ENCODE assay signal across 1 cellular context in genomic region chr9:92147030-92147853, GRCh38.
TF ChIP-seq lines count a peak whose summit lies in the region.

No MANE protein-coding gene starts in this region.

TF ChIP-seq in K562, 482 proteins besides CTCF, POLR2A, EP300 and RAD21 (continued from another document and continues in another):
- TF ChIP-seq ID3 (CRISPR knock-in tag; IDR thresholded peaks at IDR 0.05) (no peak), ID3 (tag; IDR thresholded peaks at IDR 0.05) (no peak), EHMT2 (IDR thresholded peaks at IDR 0.05) (peak; percentile 91), SIN3B (IDR thresholded peaks at IDR 0.05; ENCODE audit: low read depth) (no peak), ZNF316 (IDR thresholded peaks at IDR 0.05) (peak; percentile 85), ZNF253 (CRISPR knock-in tag; conservative IDR thresholded peaks at IDR 0.05) (no peak), JUN (IDR thresholded peaks at IDR 0.05; ENCODE audit: borderline replicate concordance, low read depth, low read length) (no peak), JUN (CRISPR knock-in tag; IDR thresholded peaks at IDR 0.05; ENCODE audit: borderline replicate concordance) (no peak), NCOA4 (IDR thresholded peaks at IDR 0.05; ENCODE audit: partially characterized antibody) (no peak), PHB2 (IDR thresholded peaks at IDR 0.05; ENCODE audit: low read depth) (0 out of 2 replicates have a peak, but pooled peaks have one; percentile 45), BCL6 (CRISPR knock-in tag; IDR thresholded peaks at IDR 0.05) (no peak; the same call in 1 of the 2 replicates), RHOXF2B (CRISPR knock-in tag; conservative IDR thresholded peaks at IDR 0.05) (no peak), BCLAF1 (IDR thresholded peaks at IDR 0.05; ENCODE audit: borderline replicate concordance in 1 of 2, control insufficient read depth in 1 of 2, low read depth in 2 of 2, low read length in 1 of 2) (0 out of 4 replicates have a peak, but pooled peaks of 1 of the 2 experiments have one; percentile 42), ZNF717 (CRISPR knock-in tag; IDR thresholded peaks at IDR 0.05) (no peak), ZFP91 (CRISPR knock-in tag; IDR thresholded peaks at IDR 0.05) (no peak), NFE2 (IDR thresholded peaks at IDR 0.05; ENCODE audit: low read depth) (peak; percentile 66), CBX2 (IDR thresholded peaks at IDR 0.05; ENCODE audit: insufficient read depth, low read length, poor library complexity, severe bottlenecking) (no peak), HLTF (IDR thresholded peaks at IDR 0.05) (peak; percentile 92), ZBTB40 (IDR thresholded peaks at IDR 0.05) (peak; percentile 66; the same call in 1 of the 2 replicates), ZBTB40 (CRISPR knock-in tag; IDR thresholded peaks at IDR 0.05) (no peak), NFIC (IDR thresholded peaks at IDR 0.05) (peak; percentile 55), CBFA2T2 (conservative IDR thresholded peaks at IDR 0.05) (peak; percentile 17; the same call in 1 of the 2 replicates), NR1H2 (CRISPR knock-in tag; IDR thresholded peaks at IDR 0.05) (peak; percentile 74; the same call in 1 of the 2 replicates), NFE2L1 (tag; IDR thresholded peaks at IDR 0.05; ENCODE audit: borderline replicate concordance, low read depth) (no peak), CGGBP1 (CRISPR knock-in tag; IDR thresholded peaks at IDR 0.05) (no peak), HNRNPH1 (optimal IDR thresholded peaks at IDR 0.05; ENCODE audit: low read depth, low read length) (no peak), POLR2H (tag; IDR thresholded peaks at IDR 0.05; ENCODE audit: low read depth) (no peak), XRCC5 (IDR thresholded peaks at IDR 0.05; ENCODE audit: low read depth, low read length) (no peak), NCOA2 (IDR thresholded peaks at IDR 0.05; ENCODE audit: partially characterized antibody in 2 of 2) (no peak), RFX5 (IDR thresholded peaks at IDR 0.05; ENCODE audit: low read depth, low read length) (no peak), ZNF24 (IDR thresholded peaks at IDR 0.05) (no peak), ILK (tag; IDR thresholded peaks at IDR 0.05; ENCODE audit: borderline replicate concordance, low read depth) (no peak), ZNF197 (CRISPR knock-in tag; IDR thresholded peaks at IDR 0.05; ENCODE audit: low read depth) (no peak), ZNF707 (CRISPR knock-in tag; conservative IDR thresholded peaks at IDR 0.05) (no peak), THRB (CRISPR knock-in tag; conservative IDR thresholded peaks at IDR 0.05) (peak; percentile 74; the same call in 1 of the 2 replicates), MIER1 (IDR thresholded peaks at IDR 0.05; ENCODE audit: low read depth) (peak; percentile 79; the same call in 1 of the 2 replicates), CEBPG (CRISPR knock-in tag; IDR thresholded peaks at IDR 0.05) (peak; percentile 80; the same call in 1 of the 2 replicates), CEBPG (tag; conservative IDR thresholded peaks at IDR 0.05 in 1 of 2, IDR thresholded peaks at IDR 0.05 in 1 of 2) (peak in 1 of 2 experiments; percentile 50; a peak in 1 of 4 replicates), TBP (optimal IDR thresholded peaks at IDR 0.05; ENCODE audit: low read depth, low read length) (no peak), ARID3A (IDR thresholded peaks at IDR 0.05; ENCODE audit: borderline replicate concordance, low read depth, low read length) (no peak), BCOR (IDR thresholded peaks at IDR 0.05) (peak; percentile 83), SUPT5H (IDR thresholded peaks at IDR 0.05) (peak; percentile 77), CBX3 (IDR thresholded peaks at IDR 0.05; ENCODE audit: borderline replicate concordance in 1 of 2, low read length in 2 of 2) (peak in 1 of 2 experiments; percentile 48; a peak in 1 of 3 replicates), TAL1 (IDR thresholded peaks at IDR 0.05) (0 out of 2 replicates have a peak, but pooled peaks have one; percentile 10), KLF16 (IDR thresholded peaks at IDR 0.05) (peak; percentile 41; the same call in 1 of the 2 replicates), SMARCA5 (IDR thresholded peaks at IDR 0.05) (peak; percentile 63; the same call in 1 of the 2 replicates), BRD9 (IDR thresholded peaks at IDR 0.05; ENCODE audit: low read depth, partially characterized antibody) (peak; percentile 88), NONO (IDR thresholded peaks at IDR 0.05; ENCODE audit: low read depth in 2 of 2, low read length in 1 of 2) (no peak), ZNF165 (CRISPR knock-in tag; IDR thresholded peaks at IDR 0.05; ENCODE audit: borderline replicate concordance) (no peak), ZNF347 (CRISPR knock-in tag; IDR thresholded peaks at IDR 0.05; ENCODE audit: low read depth) (no peak)
- TF ChIP-seq, protein P1, sequence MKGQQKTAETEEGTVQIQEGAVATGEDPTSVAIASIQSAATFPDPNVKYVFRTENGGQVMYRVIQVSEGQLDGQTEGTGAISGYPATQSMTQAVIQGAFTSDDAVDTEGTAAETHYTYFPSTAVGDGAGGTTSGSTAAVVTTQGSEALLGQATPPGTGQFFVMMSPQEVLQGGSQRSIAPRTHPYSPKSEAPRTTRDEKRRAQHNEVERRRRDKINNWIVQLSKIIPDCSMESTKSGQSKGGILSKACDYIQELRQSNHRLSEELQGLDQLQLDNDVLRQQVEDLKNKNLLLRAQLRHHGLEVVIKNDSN (CRISPR knock-in tag; IDR thresholded peaks at IDR 0.05), result no peak
